Comparison of ENCODE assay signal across 18 cellular contexts in the genomic region with DNA sequence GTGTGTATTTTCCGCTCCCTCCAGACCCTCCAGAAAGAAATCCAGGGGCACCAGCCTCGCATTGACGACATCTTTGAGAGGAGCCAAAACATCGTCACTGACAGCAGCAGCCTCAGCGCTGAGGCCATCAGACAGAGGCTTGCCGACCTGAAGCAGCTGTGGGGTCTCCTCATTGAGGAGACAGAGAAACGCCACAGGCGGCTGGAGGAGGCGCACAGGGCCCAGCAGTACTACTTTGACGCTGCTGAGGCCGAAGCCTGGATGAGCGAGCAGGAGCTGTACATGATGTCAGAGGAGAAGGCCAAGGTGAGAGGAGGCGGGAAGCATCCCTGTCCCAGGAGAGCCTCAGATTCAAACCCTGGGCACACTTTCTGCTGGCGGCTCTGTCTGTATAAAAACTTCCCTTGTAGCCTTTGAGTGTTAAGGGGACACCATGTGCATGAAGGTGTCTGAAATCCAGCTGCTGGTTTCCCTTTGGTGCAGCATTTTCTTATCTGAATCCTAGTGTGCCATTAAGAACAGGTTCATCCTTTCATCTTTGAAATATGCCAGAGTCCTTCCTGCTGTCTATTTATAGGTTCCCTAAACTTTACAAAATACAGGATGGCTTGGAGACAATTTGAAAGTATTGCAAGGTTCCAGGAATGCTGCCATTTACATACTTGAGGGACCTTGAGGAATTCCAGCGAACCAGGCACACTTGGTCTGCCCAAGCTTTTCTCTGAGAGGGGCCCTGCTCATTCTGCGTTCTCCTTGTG.
"Had no signal": no experiment of that assay in that cellular context is flagged by ENCODE, and none has a peak within 500 bp of the region (broad histone marks: within the 10 kb centered on the region; RNA-seq: fewer than 3 reads in every experiment).

No MANE protein-coding gene starts in this region.

- H3K27me3 ChIP-seq: esophagus squamous epithelium, SJSA1, tibial artery, uterus had no signal

- ATAC-seq: activated CD8-positive, alpha-beta T cell treated with anti-CD3 and anti-CD28 coated beads, Interleukin-2, amount 10 ng/mL, durations not matched to agents 7 days and 5 days; psoas muscle had no signal

- H3K9me3 Mint-ChIP-seq: activated B cell treated with CpG ODN at 0.5 μM for 24 hours; nephron progenitor cell; T-helper 2 cell treated with Interferon-gamma antibody and Interleukin-4, amounts not matched to agents 5 μg/mL and 100 μg/mL, for 36 hours had no signal

- H3K36me3 ChIP-seq: uterus had no signal

- DNase-seq: activated B cell treated with CpG ODN at 0.5 μM for 24 hours; activated CD4-positive, alpha-beta T cell treated with anti-CD3 and anti-CD28 coated beads for 48 hours; activated CD8-positive, alpha-beta T cell treated with anti-CD3 and anti-CD28 coated beads, Interleukin-2, amount 10 ng/mL, durations not matched to agents 7 days and 5 days; esophagus squamous epithelium; foreskin fibroblast; nephron progenitor cell; occipital lobe; psoas muscle; stimulated activated CD4-positive, alpha-beta T cell treated with anti-CD3 and anti-CD28 coated beads, Interleukin-1b, Interleukin-23, amount 100 ng/mL, for 48 hours; SW 1271; tibial artery; uterus had no signal

- H3K27ac ChIP-seq: esophagus squamous epithelium, psoas muscle, SJSA1, tibial artery, uterus had no signal

- H3K4me1 Mint-ChIP-seq: activated B cell treated with CpG ODN at 0.5 μM for 24 hours, nephron progenitor cell had no signal

- H3K4me3 Mint-ChIP-seq: activated B cell treated with CpG ODN at 0.5 μM for 24 hours; activated CD8-positive, alpha-beta T cell treated with anti-CD3 and anti-CD28 coated beads, Interleukin-2, amount 10 ng/mL, durations not matched to agents 7 days and 5 days; nephron progenitor cell; T-helper 2 cell treated with Interferon-gamma antibody and Interleukin-4, amounts not matched to agents 5 μg/mL and 100 μg/mL, for 36 hours had no signal

- H3K4me1 ChIP-seq: psoas muscle, tibial artery had no signal

- H3K4me3 ChIP-seq: esophagus squamous epithelium, psoas muscle, SJSA1, tibial artery, uterus had no signal

- FAIRE-seq: astrocyte, colon, endometrium, islet of Langerhans had no signal

- H3K9me3 ChIP-seq: esophagus squamous epithelium, psoas muscle, SJSA1, tibial artery, uterus had no signal

- H3K27ac Mint-ChIP-seq: activated B cell treated with CpG ODN at 0.5 μM for 24 hours; activated CD8-positive, alpha-beta T cell treated with anti-CD3 and anti-CD28 coated beads, Interleukin-2, amount 10 ng/mL, durations not matched to agents 7 days and 5 days; nephron progenitor cell; T-helper 2 cell treated with Interferon-gamma antibody and Interleukin-4, amounts not matched to agents 5 μg/mL and 100 μg/mL, for 36 hours had no signal

- H3K27me3 Mint-ChIP-seq: activated B cell treated with CpG ODN at 0.5 μM for 24 hours had no signal
